2 cellular contexts compared by ENCODE assay signal in genomic region chr16:18387767-18388166, GRCh38. TPM values are rescaled to one million over a fixed set of nuclear protein-coding genes. Genes with fewer than 3 reads are reported as not detected.
"Had no signal": no experiment of that assay in that cellular context is flagged by ENCODE, and none has a peak within 500 bp of the region (broad histone marks: within the 10 kb centered on the region; RNA-seq: fewer than 3 reads in every experiment).

No MANE protein-coding gene starts in this region.

RNA-seq across cellular contexts. Expression of gene NPIPA8, which starts 51.2 kb away (rescaled TPM):
- total RNA-seq: activated T-cell treated with anti-CD3 and anti-CD28 coated beads, Interleukin-2, amount 50 U/mL, for 72 hours; body of pancreas had no signal
